ENCODE assay signal across 36 cellular contexts in genomic region chr3:88220126-88220525, GRCh38.
"Had no signal": no experiment of that assay in that cellular context is flagged by ENCODE, and none has a peak within 500 bp of the region (broad histone marks: within the 10 kb centered on the region; RNA-seq: fewer than 3 reads in every experiment).

No MANE protein-coding gene starts in this region.

- H3K36me3 ChIP-seq: adrenal gland, ascending aorta, brain microvascular endothelial cell, breast epithelium, cardiac muscle cell had no signal

- H3K4me1 ChIP-seq: adrenal gland, ascending aorta, body of pancreas, breast epithelium had no signal

- H3K9me3 ChIP-seq: adrenal gland, ascending aorta, body of pancreas, breast epithelium had no signal

- H3K27me3 Mint-ChIP-seq: activated naive CD4-positive, alpha-beta T cell treated with anti-CD3 and anti-CD28 coated beads, Interleukin-2, amount 10 ng/mL, durations not matched to agents 7 days and 5 days; activated naive CD8-positive, alpha-beta T cell treated with anti-CD3 and anti-CD28 coated beads, Interleukin-2, amount 10 ng/mL, durations not matched to agents 7 days and 5 days; brain had no signal

- ATAC-seq: body of pancreas had no signal

- H3K27me3 ChIP-seq: adrenal gland, ascending aorta, body of pancreas, brain microvascular endothelial cell, breast epithelium, cardiac muscle cell had no signal

- H3K9me3 Mint-ChIP-seq: activated naive CD4-positive, alpha-beta T cell treated with anti-CD3 and anti-CD28 coated beads for 36 hours; activated naive CD4-positive, alpha-beta T cell treated with anti-CD3 and anti-CD28 coated beads, Interleukin-2, amount 10 ng/mL, durations not matched to agents 7 days and 5 days; activated naive CD4-positive, alpha-beta T cell treated with anti-CD3 and anti-CD28 coated beads, Interleukin-2, amount 50 U/mL, for 24 hours; activated naive CD4-positive, alpha-beta T cell treated with anti-CD3 and anti-CD28 coated beads, Interleukin-2, amount 50 U/mL, for 72 hours; activated naive CD8-positive, alpha-beta T cell treated with anti-CD3 and anti-CD28 coated beads for 36 hours; activated naive CD8-positive, alpha-beta T cell treated with anti-CD3 and anti-CD28 coated beads, Interleukin-2, amount 10 ng/mL, durations not matched to agents 7 days and 5 days; activated naive CD8-positive, alpha-beta T cell treated with anti-CD3 and anti-CD28 coated beads, Interleukin-2, amount 50 U/mL, for 24 hours; activated T-cell treated with anti-CD3 and anti-CD28 coated beads, Interleukin-2, amount 50 U/mL, for 24 hours; activated T-cell treated with anti-CD3 and anti-CD28 coated beads, Interleukin-2, amount 50 U/mL, for 4 hours; activated T-cell treated with anti-CD3 and anti-CD28 coated beads, Interleukin-2, amount 50 U/mL, for 72 hours; activated T-helper 1 cell treated with anti-CD3 and anti-CD28 coated beads, Interleukin-12 subunit alpha, Interleukin-12 subunit beta, Interleukin-2, Interleukin-4 antibody, amounts not matched to agents 30 ng/mL and 10 ng/mL and 1 ng/mL, durations not matched to agents 14 hours and 24 hours and 36 hours; activated T-helper 17 cell treated with anti-CD3 and anti-CD28 coated beads, Interleukin-2, amount 50 U/mL, for 72 hours; activated T-helper 2 cell treated with anti-CD3 and anti-CD28 coated beads, Interferon-gamma antibody, Interleukin-2, Interleukin-4, amounts not matched to agents 10 μg/mL and 5 μg/mL and 100 μg/mL, durations not matched to agents 14 hours and 24 hours and 36 hours; central memory CD8-positive, alpha-beta T cell had no signal

- H3K36me3 Mint-ChIP-seq: activated naive CD4-positive, alpha-beta T cell treated with anti-CD3 and anti-CD28 coated beads, Interleukin-2, amount 10 ng/mL, durations not matched to agents 7 days and 5 days; activated naive CD4-positive, alpha-beta T cell treated with anti-CD3 and anti-CD28 coated beads, Interleukin-2, amount 50 U/mL, for 24 hours; activated naive CD4-positive, alpha-beta T cell treated with anti-CD3 and anti-CD28 coated beads, Interleukin-2, amount 50 U/mL, for 72 hours; activated naive CD8-positive, alpha-beta T cell; activated naive CD8-positive, alpha-beta T cell treated with anti-CD3 and anti-CD28 coated beads for 36 hours; activated naive CD8-positive, alpha-beta T cell treated with anti-CD3 and anti-CD28 coated beads, Interleukin-2, amount 10 ng/mL, durations not matched to agents 7 days and 5 days; brain had no signal

- H3K4me1 Mint-ChIP-seq: activated naive CD4-positive, alpha-beta T cell treated with anti-CD3 and anti-CD28 coated beads, Interleukin-2, amount 10 ng/mL, durations not matched to agents 7 days and 5 days; activated naive CD4-positive, alpha-beta T cell treated with anti-CD3 and anti-CD28 coated beads, Interleukin-2, amount 50 U/mL, for 24 hours; activated naive CD8-positive, alpha-beta T cell treated with anti-CD3 and anti-CD28 coated beads, Interleukin-2, amount 10 ng/mL, durations not matched to agents 7 days and 5 days; central memory CD8-positive, alpha-beta T cell had no signal

- H3K4me3 ChIP-seq: adrenal gland, ascending aorta, body of pancreas, breast epithelium, cardiac muscle cell had no signal

- DNase-seq: activated effector memory CD4-positive, alpha-beta T cell treated with anti-CD3 and anti-CD28 coated beads, Interleukin-2, amount 50 U/mL, for 16 hours; activated effector memory CD4-positive, alpha-beta T cell treated with Interleukin-2 at 50 U/mL for 16 hours; activated gamma-delta T cell; activated gamma-delta T cell treated with Interleukin-2 at 50 U/mL for 16 hours; activated naive CD4-positive, alpha-beta T cell; activated naive CD4-positive, alpha-beta T cell treated with anti-CD3 and anti-CD28 coated beads for 36 hours; activated naive CD4-positive, alpha-beta T cell treated with anti-CD3 and anti-CD28 coated beads, Interleukin-2, amount 10 ng/mL, durations not matched to agents 7 days and 5 days; activated naive CD4-positive, alpha-beta T cell treated with anti-CD3 and anti-CD28 coated beads, Interleukin-2, amount 50 U/mL, for 16 hours; activated naive CD4-positive, alpha-beta T cell treated with Interleukin-2 at 50 U/mL for 16 hours; activated naive CD8-positive, alpha-beta T cell treated with anti-CD3 and anti-CD28 coated beads for 36 hours; activated naive CD8-positive, alpha-beta T cell treated with anti-CD3 and anti-CD28 coated beads, Interleukin-2, amount 10 ng/mL, durations not matched to agents 7 days and 5 days; activated naive CD8-positive, alpha-beta T cell treated with anti-CD3 and anti-CD28 coated beads, Interleukin-2, amount 50 U/mL, for 24 hours; activated T-cell treated with anti-CD3 and anti-CD28 coated beads, Interleukin-2, amount 50 U/mL, for 24 hours; activated T-cell treated with anti-CD3 and anti-CD28 coated beads, Interleukin-2, amount 50 U/mL, for 4 hours; activated T-cell treated with anti-CD3 and anti-CD28 coated beads, Interleukin-2, amount 50 U/mL, for 48 hours; activated T-cell treated with anti-CD3 and anti-CD28 coated beads, Interleukin-2, amount 50 U/mL, for 72 hours; adrenal gland; amniotic stem cell; aorta; body of pancreas; brain microvascular endothelial cell; cerebellar nuclear complex had no signal

- H3K4me3 Mint-ChIP-seq: activated naive CD4-positive, alpha-beta T cell treated with anti-CD3 and anti-CD28 coated beads for 36 hours; activated naive CD4-positive, alpha-beta T cell treated with anti-CD3 and anti-CD28 coated beads, Interleukin-2, amount 10 ng/mL, durations not matched to agents 7 days and 5 days; activated naive CD4-positive, alpha-beta T cell treated with anti-CD3 and anti-CD28 coated beads, Interleukin-2, amount 50 U/mL, for 24 hours; activated naive CD8-positive, alpha-beta T cell; activated naive CD8-positive, alpha-beta T cell treated with anti-CD3 and anti-CD28 coated beads for 36 hours; activated naive CD8-positive, alpha-beta T cell treated with anti-CD3 and anti-CD28 coated beads, Interleukin-2, amount 10 ng/mL, durations not matched to agents 7 days and 5 days; activated naive CD8-positive, alpha-beta T cell treated with anti-CD3 and anti-CD28 coated beads, Interleukin-2, amount 50 U/mL, for 24 hours; activated T-cell treated with anti-CD3 and anti-CD28 coated beads, Interleukin-2, amount 50 U/mL, for 24 hours; activated T-cell treated with anti-CD3 and anti-CD28 coated beads, Interleukin-2, amount 50 U/mL, for 4 hours; activated T-cell treated with anti-CD3 and anti-CD28 coated beads, Interleukin-2, amount 50 U/mL, for 72 hours; activated T-helper 1 cell treated with anti-CD3 and anti-CD28 coated beads, Interleukin-12 subunit alpha, Interleukin-12 subunit beta, Interleukin-2, Interleukin-4 antibody, amounts not matched to agents 30 ng/mL and 10 ng/mL and 1 ng/mL, durations not matched to agents 14 hours and 24 hours and 36 hours; activated T-helper 17 cell treated with anti-CD3 and anti-CD28 coated beads, Interleukin-2, amount 50 U/mL, for 72 hours; brain; central memory CD8-positive, alpha-beta T cell had no signal

- H3K27ac ChIP-seq: adrenal gland, ascending aorta, body of pancreas, brain microvascular endothelial cell, breast epithelium, cardiac muscle cell had no signal

- FAIRE-seq: astrocyte, bronchial epithelial cell, colon had no signal

- H3K27ac Mint-ChIP-seq: activated naive CD4-positive, alpha-beta T cell treated with anti-CD3 and anti-CD28 coated beads for 36 hours; activated naive CD4-positive, alpha-beta T cell treated with anti-CD3 and anti-CD28 coated beads, Interleukin-2, amount 10 ng/mL, durations not matched to agents 7 days and 5 days; activated naive CD4-positive, alpha-beta T cell treated with anti-CD3 and anti-CD28 coated beads, Interleukin-2, amount 50 U/mL, for 24 hours; activated naive CD4-positive, alpha-beta T cell treated with anti-CD3 and anti-CD28 coated beads, Interleukin-2, amount 50 U/mL, for 72 hours; activated naive CD8-positive, alpha-beta T cell; activated naive CD8-positive, alpha-beta T cell treated with anti-CD3 and anti-CD28 coated beads for 36 hours; activated naive CD8-positive, alpha-beta T cell treated with anti-CD3 and anti-CD28 coated beads, Interleukin-2, amount 10 ng/mL, durations not matched to agents 7 days and 5 days; activated naive CD8-positive, alpha-beta T cell treated with anti-CD3 and anti-CD28 coated beads, Interleukin-2, amount 50 U/mL, for 24 hours; activated T-cell treated with anti-CD3 and anti-CD28 coated beads, Interleukin-2, amount 50 U/mL, for 24 hours; activated T-cell treated with anti-CD3 and anti-CD28 coated beads, Interleukin-2, amount 50 U/mL, for 72 hours; activated T-helper 1 cell treated with anti-CD3 and anti-CD28 coated beads, Interleukin-12 subunit alpha, Interleukin-12 subunit beta, Interleukin-2, Interleukin-4 antibody, amounts not matched to agents 30 ng/mL and 10 ng/mL and 1 ng/mL, durations not matched to agents 14 hours and 24 hours and 36 hours; activated T-helper 17 cell treated with anti-CD3 and anti-CD28 coated beads, Interleukin-2, amount 50 U/mL, for 72 hours; activated T-helper 2 cell treated with anti-CD3 and anti-CD28 coated beads, Interferon-gamma antibody, Interleukin-2, Interleukin-4, amounts not matched to agents 10 μg/mL and 5 μg/mL and 100 μg/mL, durations not matched to agents 14 hours and 24 hours and 36 hours had no signal
